Comparison of ENCODE assay signal across 31 cellular contexts in the genomic region with DNA sequence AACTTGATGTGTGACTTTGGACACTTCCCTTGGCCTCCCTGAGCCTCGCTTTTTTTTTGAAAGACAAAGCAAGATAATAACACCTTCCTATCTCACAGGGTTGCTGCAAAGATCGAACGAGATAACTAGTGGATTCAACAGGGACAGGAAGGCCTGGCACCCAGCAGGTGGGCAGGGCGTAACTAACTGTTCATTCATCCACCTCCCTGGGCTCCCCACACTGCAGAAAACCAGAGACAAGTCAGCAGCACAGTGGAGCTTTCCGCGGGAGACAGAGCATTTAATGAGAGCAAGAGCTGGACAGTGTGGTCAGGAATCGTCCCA. TPM values are rescaled to one million over a fixed set of nuclear protein-coding genes. Genes with fewer than 3 reads are reported as not detected.
"Had no signal": no experiment of that assay in that cellular context is flagged by ENCODE, and none has a peak within 500 bp of the region (broad histone marks: within the 10 kb centered on the region; RNA-seq: fewer than 3 reads in every experiment).

No MANE protein-coding gene starts in this region.

- H3K36me3 ChIP-seq: brain microvascular endothelial cell, SJCRH30, WERI-Rb-1 had no signal

- H3K27ac ChIP-seq: brain microvascular endothelial cell, SJCRH30, SK-N-MC, WERI-Rb-1 had no signal

- H3K4me3 ChIP-seq: SJCRH30, SK-N-MC had no signal

- DNase-seq: activated CD4-positive, alpha-beta memory T cell treated with anti-CD3 and anti-CD28 coated beads, Interleukin-2, amount 10 ng/mL, durations not matched to agents 7 days and 5 days; activated CD4-positive, alpha-beta T cell treated with anti-CD3 and anti-CD28 coated beads, Interleukin-2, amount 10 ng/mL, durations not matched to agents 7 days and 5 days; activated CD4-positive, CD25-positive, alpha-beta regulatory T cell; activated CD8-positive, alpha-beta memory T cell treated with anti-CD3 and anti-CD28 coated beads for 24 hours; activated CD8-positive, alpha-beta memory T cell treated with anti-CD3 and anti-CD28 coated beads, Interleukin-2, amount 10 ng/mL, durations not matched to agents 7 days and 5 days; activated CD8-positive, alpha-beta memory T cell treated with anti-CD3 and anti-CD28 coated beads, Interleukin-2, amount 50 U/mL, for 48 hours; activated effector memory CD4-positive, alpha-beta T cell treated with Interleukin-2 at 50 U/mL for 16 hours; activated naive CD4-positive, alpha-beta T cell treated with anti-CD3 and anti-CD28 coated beads, Interleukin-2, amount 10 ng/mL, durations not matched to agents 7 days and 5 days; activated naive CD8-positive, alpha-beta T cell treated with anti-CD3 and anti-CD28 coated beads, Interleukin-2, amount 50 U/mL, for 24 hours; activated T-cell treated with anti-CD3 and anti-CD28 coated beads, Interleukin-2, amount 50 U/mL, for 48 hours; aorta; brain microvascular endothelial cell; central memory CD4-positive, alpha-beta T cell; NCI-H1092 treated with DMSO at 0.1 percent for 48 hours; NCI-H1417; NCI-H1694; NCI-H1930; NCI-H2081 treated with DMSO at 0.1 percent for 48 hours; NCI-H226; NCI-H524 treated with DMSO at 0.1 percent for 48 hours; SHP77; SJCRH30; T1000; WERI-Rb-1 had no signal

- H3K4me1 ChIP-seq: SJCRH30 had no signal

- H3K27me3 ChIP-seq: brain microvascular endothelial cell, SJCRH30 had no signal

- ATAC-seq: activated CD8-positive, alpha-beta memory T cell treated with anti-CD3 and anti-CD28 coated beads, Interleukin-2, amount 10 ng/mL, durations not matched to agents 7 days and 5 days; activated naive CD8-positive, alpha-beta T cell treated with anti-CD3 and anti-CD28 coated beads, Interleukin-2, amount 50 U/mL, for 24 hours; Panc1 had no signal

RNA-seq across cellular contexts. Expression of a gene that starts 28.7 kb away (rescaled TPM):
- total RNA-seq: activated CD4-positive, alpha-beta memory T cell treated with anti-CD3 and anti-CD28 coated beads, Interleukin-2, amount 10 ng/mL, durations not matched to agents 7 days and 5 days; activated CD4-positive, alpha-beta T cell treated with anti-CD3 and anti-CD28 coated beads, Interleukin-2, amount 10 ng/mL, durations not matched to agents 7 days and 5 days; activated CD8-positive, alpha-beta memory T cell treated with anti-CD3 and anti-CD28 coated beads, Interleukin-2, amount 10 ng/mL, durations not matched to agents 7 days and 5 days; M059J; NCI-H460; RPMI7951; SJCRH30; T-helper 1 cell treated with Interleukin-12 subunit alpha and Interleukin-12 subunit beta and Interleukin-4 antibody, amounts not matched to agents 30 ng/mL and 1 ng/mL, for 36 hours; T-helper 2 cell treated with Interferon-gamma antibody and Interleukin-4, amounts not matched to agents 100 ng/mL and 5 ng/mL, for 36 hours had no signal
- polyA plus RNA-seq: aorta had no signal
